17 cellular contexts compared by ENCODE assay signal in the genomic region with DNA sequence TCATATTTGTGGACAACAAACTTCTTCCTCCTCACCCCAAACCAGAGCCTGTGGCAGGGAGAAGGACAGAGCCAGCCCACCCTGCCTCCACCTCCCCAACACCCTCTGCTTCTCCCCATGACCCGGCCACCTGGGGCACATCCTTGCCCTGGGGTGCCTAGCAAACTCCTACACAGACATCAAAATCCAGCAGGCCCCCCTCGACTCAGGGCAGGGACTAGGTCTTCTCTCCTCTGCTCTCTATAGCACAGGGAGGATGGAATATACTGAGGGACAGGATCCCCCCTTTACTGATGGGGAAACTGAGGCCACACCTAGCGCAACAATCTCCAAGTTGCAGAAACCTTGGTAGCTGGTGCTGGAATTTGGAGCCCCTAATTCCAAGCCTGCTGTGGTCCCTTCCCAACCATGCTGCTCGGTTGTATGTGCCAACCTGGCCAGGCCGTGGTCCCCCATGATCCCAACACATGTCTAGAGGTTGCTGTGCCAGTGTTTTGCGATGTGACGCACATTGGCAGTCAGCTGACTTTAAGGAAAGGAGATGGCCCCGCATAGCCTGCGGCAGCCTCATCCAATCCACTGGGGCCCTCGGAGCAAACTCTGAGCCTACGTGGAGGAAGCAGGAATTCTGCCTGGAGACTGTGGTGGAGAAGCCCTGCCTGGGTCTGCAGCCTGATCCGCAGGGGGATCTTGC. TPM values are rescaled to one million over a fixed set of nuclear protein-coding genes. Genes with fewer than 3 reads are reported as not detected.
A peak's percentile ranks its signal among the peaks of the same experiment; 100 is the strongest.
DNase-seq lines count a peak whose midpoint lies in the region; ATAC-seq, FAIRE-seq and TF ChIP-seq lines count a peak whose summit lies in the region.
"Had no signal": no experiment of that assay in that cellular context is flagged by ENCODE, and none has a peak within 500 bp of the region (broad histone marks: within the 10 kb centered on the region; RNA-seq: fewer than 3 reads in every experiment).

No MANE protein-coding gene starts in this region.

- peaks cover 0 to 16% (median 6%) of the 10 kb centered on the region in 9 donors for H3K4me1 ChIP-seq in heart right ventricle
- peaks cover 52 to 66% of the 10 kb centered on the region in 2 donors for H3K4me1 ChIP-seq in kidney (ENCODE audit: control insufficient read depth in 1 of 2, insufficient read depth in 1 of 2, low read depth in 1 of 2, low read length in 2 of 2)
- H3K4me1 ChIP-seq in spleen: peaks cover 0 to 13% (median 0%) of the 10 kb centered on the region in 6 donors
- H3K4me1 ChIP-seq: Caco-2 had no signal

- H3K36me3 ChIP-seq in heart right ventricle: no peaks in the 10 kb centered on the region
- H3K36me3 ChIP-seq in kidney (ENCODE audit: control insufficient read depth in 1 of 2, insufficient read depth in 2 of 2, low read length in 2 of 2): no peaks in the 10 kb centered on the region
- no peaks in the 10 kb centered on the region for H3K36me3 ChIP-seq in spleen

- DNase-seq in Right ventricle myocardium inferior (ENCODE audit: missing footprints): peak; percentile 47
- DNase-seq in heart right ventricle: no peak
- peak; percentile 46 for DNase-seq in SK-MEL-5 (ENCODE audit: low read depth, low spot score)
- peak; percentile 36 for DNase-seq in kidney
- peak; percentile 47 for DNase-seq in spleen
- DNase-seq: Caco-2, DMS53, GM23248, IMR-90 had no signal

- intact Hi-C loops in Right ventricle myocardium inferior (cut with DNase I): no loop called here
- intact Hi-C loops in heart right ventricle (cut with DNase I): no loop called here
- intact Hi-C loops in kidney (cut with DNase I): no loop called here
- intact Hi-C loops in spleen (cut with DNase I; ENCODE audit: low total_unique reads): no loop called here

- H3K4me3 ChIP-seq in heart right ventricle (no peak overlapping the region), kidney (ENCODE audit: low read length in 2 of 2) (no peak overlapping the region), spleen (no peak overlapping the region)
- H3K4me3 ChIP-seq: GM12878, GM23248 had no signal

- no peak for FAIRE-seq in kidney (lab: Jason Lieb, UNC)
- FAIRE-seq: GM12878, GM18507, H54 had no signal

- no peak overlapping the region for H3K9ac ChIP-seq in kidney (ENCODE audit: low read length in 2 of 2)
- H3K9ac ChIP-seq: GM23248 had no signal

- peaks cover 0 to 43% (median 8%) of the 10 kb centered on the region in 7 donors for H3K27me3 ChIP-seq in heart right ventricle
- H3K27me3 ChIP-seq in spleen (replicated peaks in 1 of 7): peaks cover 0 to 49% (median 0%) of the 10 kb centered on the region in 7 donors

- TF ChIP-seq CTCF in heart right ventricle (IDR thresholded peaks at IDR 0.05) (no peak), kidney (IDR thresholded peaks at IDR 0.05; ENCODE audit: borderline replicate concordance, extremely low read depth, insufficient read depth) (no peak), spleen (IDR thresholded peaks at IDR 0.05 in 8 of 11, conservative IDR thresholded peaks at IDR 0.05 in 3 of 11) (no peak)

- no peak for TF ChIP-seq POLR2A in spleen (IDR thresholded peaks at IDR 0.05)

- WGBS in heart right ventricle, 2 donors: 75 to 86% methylated on average over 12 of the region's 12 CpGs
- 76 to 88% (median 78%) methylated on average over 9 to 12 of the region's 12 CpGs for WGBS in spleen, 5 donors

- H3K27ac ChIP-seq in heart right ventricle (no peak overlapping the region), kidney (ENCODE audit: low read depth in 2 of 2, low read length in 2 of 2) (peak overlapping the region; percentile 81 to 91), spleen (no peak overlapping the region)
- H3K27ac ChIP-seq: 22Rv1, GM23248 had no signal

- in situ Hi-C loops in SK-MEL-5 (cut with HindIII; ENCODE audit: low pct_unique_long_range_greater_than_20kb, low sequenced_read_pairs): no loop called here

- H3K9me3 ChIP-seq in heart right ventricle (no peaks in the 10 kb centered on the region), kidney (ENCODE audit: control insufficient read depth in 1 of 2, low read length in 2 of 2) (no peaks in the 10 kb centered on the region), spleen (no peaks in the 10 kb centered on the region)
- H3K9me3 ChIP-seq: Caco-2 had no signal

- ATAC-seq in Right ventricle myocardium inferior (no peak), heart right ventricle (no peak), GM19395 (IDR thresholded peaks at IDR 0.05; ENCODE audit: unreplicated experiment) (no peak), HG03097 (IDR thresholded peaks at IDR 0.05; ENCODE audit: low FRiP score, unreplicated experiment) (no peak)
- ATAC-seq: GM12878, HCT116 had no signal

RNA-seq across cellular contexts. Expression of gene ADRA2C, which starts 53.9 kb away (rescaled TPM):
- total RNA-seq in Right ventricle myocardium inferior (6.9 TPM), heart right ventricle (1 to 10 TPM; 2.8 to 8.8 (median 5.1) TPM), kidney (36.2 TPM), spleen (10 to 100 TPM; 19.5 to 42.1 (median 37.6) TPM)
- polyA plus RNA-seq in heart right ventricle (1 to 10 TPM; 5.9 to 7.3 TPM), kidney (ENCODE audit: insufficient read depth, low read depth, low replicate concordance) (21.9 TPM), spleen (10 to 100 TPM in 1 of 3 donors, 1 to 10 TPM in 2; 9.4 to 15.5 (median 9.9) TPM)
- total RNA-seq in SK-MEL-5 (2014; rRNA removed; shearing (Covaris generic)): 14.1 and 15.7 TPM in 2 replicates
- polyA plus RNA-seq in SK-MEL-5 (2015; cell fraction: cytosol; rRNA removed): 15.5 and 17.4 TPM in 2 replicates
- polyA plus RNA-seq in SK-MEL-5 (2015; cell fraction: nucleus; rRNA removed): 10.4 and 26.9 TPM in 2 replicates
- total RNA-seq: CD8-positive, alpha-beta memory T cell had no signal
- polyA plus RNA-seq: CD8-positive, alpha-beta memory T cell; GM12878 had no signal

Comparison
In these comparisons a context has a peak if more than half of its experiments do, and no peak if none do; other contexts are left out.
1. DNase-seq: peak in Right ventricle myocardium inferior (single experiment), SK-MEL-5 (single experiment), kidney (single experiment) and spleen (single experiment); none in heart right ventricle (0 of 2).
2. H3K27ac ChIP-seq: peak in kidney (2 of 2); none in heart right ventricle (0 of 10) and spleen (0 of 8).